1 cellular context compared by ENCODE assay signal in genomic region chr12:68805592-68806120, GRCh38.
TF ChIP-seq lines count a peak whose summit lies in the region.

No MANE protein-coding gene starts in this region.

TF ChIP-seq in HepG2, 621 proteins besides CTCF, POLR2A, EP300 and RAD21:
- TF ChIP-seq ZNF383 (CRISPR knock-in tag; IDR thresholded peaks at IDR 0.05; ENCODE audit: borderline replicate concordance): no peak
- 0 out of 2 replicates have a peak, but pooled peaks have one; percentile 46 for TF ChIP-seq NFIC (IDR thresholded peaks at IDR 0.05; ENCODE audit: low read length)
